Comparison of ENCODE assay signal across 15 cellular contexts in the genomic region with DNA sequence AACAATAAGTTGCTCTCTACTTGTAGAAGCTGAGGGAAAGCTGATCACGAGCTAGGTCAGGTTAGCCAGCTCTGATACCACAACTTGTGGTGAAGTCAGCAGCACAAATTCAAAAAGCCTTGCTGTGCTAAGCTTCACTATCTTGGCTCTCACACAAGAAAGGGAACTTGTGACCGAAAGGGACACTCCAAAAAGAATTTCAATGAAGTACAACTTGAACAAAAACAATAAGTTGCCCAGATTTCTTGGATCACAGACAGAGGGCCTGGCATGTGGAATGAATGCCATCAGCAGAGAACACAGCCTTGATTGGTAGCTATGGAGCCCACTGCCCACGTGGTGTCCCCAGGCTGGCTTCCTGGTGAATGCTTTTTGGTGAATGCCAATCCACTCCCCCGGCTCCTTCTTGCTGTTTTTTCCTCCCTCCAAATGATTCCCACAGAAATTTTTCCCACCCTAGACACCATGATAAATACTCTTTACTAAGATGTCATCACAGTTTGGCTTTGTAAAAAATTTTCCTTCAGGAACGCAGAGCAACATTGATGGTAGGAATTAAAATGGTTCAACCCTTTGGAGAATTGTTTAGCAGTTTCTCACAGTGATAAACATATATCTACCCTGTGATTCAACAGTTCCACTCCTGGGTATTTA.
DNase-seq lines count a peak whose midpoint lies in the region; ATAC-seq and TF ChIP-seq lines count a peak whose summit lies in the region.
"Had no signal": no experiment of that assay in that cellular context is flagged by ENCODE, and none has a peak within 500 bp of the region (broad histone marks: within the 10 kb centered on the region; RNA-seq: fewer than 3 reads in every experiment).

No MANE protein-coding gene starts in this region.

- H3K27me3 ChIP-seq in gastrocnemius medialis, result no peaks in the 10 kb centered on the region
- H3K27me3 ChIP-seq: BLaER1, body of pancreas, neutrophil had no signal

- H3K4me3 ChIP-seq in gastrocnemius medialis, result no peak overlapping the region
- H3K4me3 ChIP-seq: BLaER1, body of pancreas had no signal

- in situ Hi-C loops in gastrocnemius medialis (cut with MboI; ENCODE audit: low sequenced_read_pairs in 4 of 4), result no loop called here

- H3K4me3 Mint-ChIP-seq in mesothelial cell of epicardium, result no peak overlapping the region

- no peak for TF ChIP-seq POLR2A in gastrocnemius medialis (IDR thresholded peaks at IDR 0.05)

- ATAC-seq in left ventricle myocardium superior (peak; percentile 81), gastrocnemius medialis (peak; percentile 36 to 47), HG03457 (IDR thresholded peaks at IDR 0.05; ENCODE audit: unreplicated experiment) (no peak), HG02588 (IDR thresholded peaks at IDR 0.05; ENCODE audit: unreplicated experiment) (no peak)
- ATAC-seq: body of pancreas had no signal

- peaks cover 8% of the 10 kb centered on the region for H3K9me3 Mint-ChIP-seq in mesothelial cell of epicardium

- no peak overlapping the region for H3K27ac Mint-ChIP-seq in mesothelial cell of epicardium

- no peaks in the 10 kb centered on the region for H3K27me3 Mint-ChIP-seq in mesothelial cell of epicardium (ENCODE audit: low read depth)

- H3K36me3 ChIP-seq in gastrocnemius medialis, result no peaks in the 10 kb centered on the region
- H3K36me3 ChIP-seq: BLaER1, neutrophil had no signal

- no peaks in the 10 kb centered on the region for H3K36me3 Mint-ChIP-seq in mesothelial cell of epicardium

- DNase-seq in GM03348 (ENCODE audit: low spot score), result peak; percentile 44
- peak; percentile 93 for DNase-seq in astrocyte of the hippocampus (ENCODE audit: low read depth, low spot score)
- peak; percentile 66 for DNase-seq in left ventricle myocardium superior
- peak in 1 of 2 donors; percentile 24 for DNase-seq in gastrocnemius medialis
- DNase-seq in mesothelial cell of epicardium (ENCODE audit: low spot score in 2 of 2, unreplicated experiment in 2 of 2), result no peak
- DNase-seq in activated naive CD4-positive, alpha-beta T cell treated with Interleukin-2 at 50 U/mL for 16 hours, result no peak
- DNase-seq: body of pancreas; islet precursor cell; NCI-H2171; stimulated activated CD4-positive, alpha-beta T cell treated with anti-CD3 and anti-CD28 coated beads, Interleukin-4, amount 100 ng/mL, for 4 hours had no signal

- intact Hi-C loops in left ventricle myocardium superior (cut with micrococcal nuclease) (no loop called here), gastrocnemius medialis (cut with DNase I; ENCODE audit: low total_unique reads) (no loop called here)

- no peak overlapping the region for H3K27ac ChIP-seq in gastrocnemius medialis
- H3K27ac ChIP-seq: BLaER1, body of pancreas, neutrophil, VCaP had no signal

- no peaks in the 10 kb centered on the region for H3K4me1 ChIP-seq in gastrocnemius medialis

- peaks cover 8% of the 10 kb centered on the region for H3K4me1 Mint-ChIP-seq in mesothelial cell of epicardium

- TF ChIP-seq CTCF in gastrocnemius medialis (IDR thresholded peaks at IDR 0.05 in 4 of 5, conservative IDR thresholded peaks at IDR 0.05 in 1 of 5) (no peak), mesothelial cell of epicardium (IDR thresholded peaks at IDR 0.05; ENCODE audit: unreplicated experiment) (no peak)

- H3K9me3 ChIP-seq in gastrocnemius medialis, result no peaks in the 10 kb centered on the region
- H3K9me3 ChIP-seq: body of pancreas, neutrophil had no signal

Comparison
In these comparisons a context has a peak if more than half of its experiments do, and no peak if none do; other contexts are left out.
1. DNase-seq: peak in GM03348 (single experiment), astrocyte of the hippocampus (single experiment) and left ventricle myocardium superior (single experiment); none in mesothelial cell of epicardium (0 of 2) and activated naive CD4-positive, alpha-beta T cell treated with Interleukin-2 at 50 U/mL for 16 hours (single experiment).
2. ATAC-seq: peak in left ventricle myocardium superior (single experiment) and gastrocnemius medialis (2 of 2); none in HG03457 (single experiment) and HG02588 (single experiment).